ENCODE assay signal across 15 cellular contexts in genomic region chr7:101018271-101019167, GRCh38. TPM values are rescaled to one million over a fixed set of nuclear protein-coding genes. Genes with fewer than 3 reads are reported as not detected.
DNase-seq lines count a peak whose midpoint lies in the region; ATAC-seq and TF ChIP-seq lines count a peak whose summit lies in the region.
"Had no signal": no experiment of that assay in that cellular context is flagged by ENCODE, and none has a peak within 500 bp of the region (broad histone marks: within the 10 kb centered on the region; RNA-seq: fewer than 3 reads in every experiment).

No MANE protein-coding gene starts in this region.

- no TSS peak for BruUV-seq in IMR-90 (replicated peaks; lab: Mats Ljungman, UMichigan)

- TF ChIP-seq CTCF in IMR-90 (conservative IDR thresholded peaks at IDR 0.05; ENCODE audit: low read depth, low read length), result no peak

- H3K9me1 ChIP-seq in IMR-90 (ENCODE audit: insufficient read depth, low read length), result peaks cover 5% of the 10 kb centered on the region; the same call in 1 of the 2 replicates

- no peak overlapping the region for H4K91ac ChIP-seq in IMR-90 (ENCODE audit: insufficient read depth, low read depth, low read length)

- no peak overlapping the region for H2BK5ac ChIP-seq in IMR-90 (ENCODE audit: low read depth, low read length, poor library complexity, severe bottlenecking)

- H4K20me1 ChIP-seq in IMR-90 (ENCODE audit: insufficient read depth, low read length), result no peaks in the 10 kb centered on the region

- H3K23ac ChIP-seq in IMR-90 (ENCODE audit: low read depth, low read length), result no peak overlapping the region

- H3K9me3 ChIP-seq in IMR-90 (ENCODE audit: control insufficient read depth, insufficient read depth, low read length), result no peaks in the 10 kb centered on the region
- H3K9me3 ChIP-seq: SK-N-SH had no signal

- POLR2A ChIA-PET in IMR-90 (lab: Charles Lee; ENCODE audit: unreplicated experiment), result interaction anchor here (0.5 kb wide), 1 partner anchor 35 kb away, joined by 4 read pairs; no protein-coding TSS in a partner anchor

- no peak for TF ChIP-seq RAD21 in IMR-90 (IDR thresholded peaks at IDR 0.05; ENCODE audit: low read length)

- intact Hi-C loops in IMR-90 (cut with micrococcal nuclease) (no loop called here), sciatic nerve (cut with DNase I) (no loop called here)

- no peak overlapping the region for H3K4me3 ChIP-seq in IMR-90 (ENCODE audit: insufficient read depth, low read depth, low read length)

- no peak overlapping the region for H3K4ac ChIP-seq in IMR-90 (ENCODE audit: low read depth, low read length)

- H3K27ac Mint-ChIP-seq in T-helper 2 cell treated with Interferon-gamma antibody and Interleukin-4, amounts not matched to agents 5 μg/mL and 100 μg/mL, for 36 hours, result peak overlapping the region; percentile 67
- peak overlapping the region; percentile 93 to 95 for H3K27ac Mint-ChIP-seq in effector memory CD8-positive, alpha-beta T cell

- no peak overlapping the region for H2BK120ac ChIP-seq in IMR-90 (ENCODE audit: low read depth, low read length)

- peaks cover 10% of the 10 kb centered on the region for H3K27me3 Mint-ChIP-seq in T-helper 2 cell treated with Interferon-gamma antibody and Interleukin-4, amounts not matched to agents 5 μg/mL and 100 μg/mL, for 36 hours (ENCODE audit: low read depth)
- H3K27me3 Mint-ChIP-seq in effector memory CD8-positive, alpha-beta T cell, result peaks cover 12 to 19% of the 10 kb centered on the region in 2 donors

- H3K4me1 ChIP-seq in IMR-90 (ENCODE audit: control insufficient read depth, insufficient read depth, low read length), result 0 out of 2 replicates have a peak, but pooled peaks cover 2% of the 10 kb centered on the region

- peaks cover 8% of the 10 kb centered on the region for H3K27me3 ChIP-seq in IMR-90 (ENCODE audit: control insufficient read depth, insufficient read depth, low read length)

- H4K8ac ChIP-seq in IMR-90 (ENCODE audit: low read depth in 2 of 2, low read length in 2 of 2), result peak overlapping the region in 1 of 2 experiments; percentile 16; a peak in 1 of 4 replicates

- no peak overlapping the region for H3K4me2 ChIP-seq in IMR-90 (ENCODE audit: low read depth, low read length)

- no peak overlapping the region for H3K18ac ChIP-seq in IMR-90 (ENCODE audit: low read depth, low read length)

- dilution Hi-C loops in IMR-90 (cut with HindIII; ENCODE audit: low sequenced_read_pairs, unreplicated experiment), result no loop called here

- H2AFZ ChIP-seq in IMR-90 (replicated peaks; ENCODE audit: low read length, poor library complexity), result peak overlapping the region; percentile 49

- H3K56ac ChIP-seq in IMR-90 (ENCODE audit: extremely low read depth, insufficient read depth, low read length), result no peak overlapping the region

- H4K5ac ChIP-seq in IMR-90 (ENCODE audit: low read depth, low read length), result no peak overlapping the region

- peaks cover 14 to 23% of the 10 kb centered on the region in 2 experiments; a peak in 2 of 4 replicates for H3K79me1 ChIP-seq in IMR-90 (ENCODE audit: low read depth in 1 of 2, low read length in 2 of 2)

- no peak overlapping the region for H3K9ac ChIP-seq in IMR-90 (ENCODE audit: low read depth, low read length)
- H3K9ac ChIP-seq: SK-N-SH had no signal

- H2AK5ac ChIP-seq in IMR-90 (ENCODE audit: low read depth, low read length), result peak overlapping the region; percentile 39; the same call in 1 of the 2 replicates

- ATAC-seq in IMR-90 (ENCODE audit: low read depth) (no peak), sciatic nerve (peak; percentile 27), GM21360 (IDR thresholded peaks at IDR 0.05; ENCODE audit: unreplicated experiment) (no peak)
- no peak for ATAC-seq in effector memory CD8-positive, alpha-beta T cell (replicated peaks)

- CTCF ChIA-PET in IMR-90 (lab: Yijun Ruan, JAX), result no interaction called here

- 80% methylated on average over 1 of the region's 14 CpGs; no CpG with 5 or more reads in 1 of the 2 experiments for WGBS in IMR-90 (ENCODE audit: extremely low coverage in 2 of 2, insufficient read length in 1 of 2), 2 experiments

- H3K36me3 Mint-ChIP-seq in T-helper 2 cell treated with Interferon-gamma antibody and Interleukin-4, amounts not matched to agents 5 μg/mL and 100 μg/mL, for 36 hours (ENCODE audit: low read depth), result peaks cover 3% of the 10 kb centered on the region
- H3K36me3 Mint-ChIP-seq in effector memory CD8-positive, alpha-beta T cell (ENCODE audit: insufficient read depth), result no peaks in the 10 kb centered on the region

- peaks cover 16% of the 10 kb centered on the region for H3K4me1 Mint-ChIP-seq in T-helper 2 cell treated with Interferon-gamma antibody and Interleukin-4, amounts not matched to agents 5 μg/mL and 100 μg/mL, for 36 hours (ENCODE audit: low read depth)
- peaks cover 18 to 31% of the 10 kb centered on the region in 2 donors for H3K4me1 Mint-ChIP-seq in effector memory CD8-positive, alpha-beta T cell (ENCODE audit: low read depth in 2 of 2)

- peak overlapping the region; percentile 48 for H3K4me3 Mint-ChIP-seq in T-helper 2 cell treated with Interferon-gamma antibody and Interleukin-4, amounts not matched to agents 5 μg/mL and 100 μg/mL, for 36 hours
- peak overlapping the region; percentile 68 to 74 for H3K4me3 Mint-ChIP-seq in effector memory CD8-positive, alpha-beta T cell

- H2BK15ac ChIP-seq in IMR-90 (ENCODE audit: low read depth, low read length), result no peak overlapping the region

- no peaks in the 10 kb centered on the region for H3K9me3 Mint-ChIP-seq in T-helper 2 cell treated with Interferon-gamma antibody and Interleukin-4, amounts not matched to agents 5 μg/mL and 100 μg/mL, for 36 hours
- no peaks in the 10 kb centered on the region for H3K9me3 Mint-ChIP-seq in effector memory CD8-positive, alpha-beta T cell

- H2AK9ac ChIP-seq in IMR-90 (replicated peaks; ENCODE audit: low read depth, low read length, poor library complexity), result no peak overlapping the region

- DNase-seq in T-helper 2 cell treated with Interferon-gamma antibody and Interleukin-4, amounts not matched to agents 5 μg/mL and 100 μg/mL, for 36 hours (ENCODE audit: low spot score), result no peak
- DNase-seq in T-helper 2 cell (no peak), IMR-90 (no peak), sciatic nerve (ENCODE audit: low spot score) (no peak), erythroblast (lab: John Stamatoyannopoulos, UW) (no peak), NCI-H187 (lab: John Stamatoyannopoulos, UW) (no peak)
- no peak for DNase-seq in effector memory CD8-positive, alpha-beta T cell
- DNase-seq: activated effector memory CD4-positive, alpha-beta T cell treated with Interleukin-2 at 50 U/mL for 16 hours; NCI-H2029 treated with DMSO at 0.1 percent for 48 hours had no signal

- no peak overlapping the region for H3K27ac ChIP-seq in IMR-90 (ENCODE audit: insufficient read depth, low read length)

- H3K14ac ChIP-seq in IMR-90 (replicated peaks; ENCODE audit: low read depth, low read length), result no peak overlapping the region

- TF ChIP-seq POLR2A in IMR-90 (IDR thresholded peaks at IDR 0.05; ENCODE audit: low read depth, low read length) (no peak), erythroblast (IDR thresholded peaks at IDR 0.05; ENCODE audit: low read length) (no peak)

- in situ Hi-C loops in IMR-90 (cut with MboI; ENCODE audit: low sequenced_read_pairs), result no loop called here

- no peak overlapping the region for H2BK20ac ChIP-seq in IMR-90 (ENCODE audit: low read depth, low read length)

- no peaks in the 10 kb centered on the region for H3K36me3 ChIP-seq in IMR-90 (ENCODE audit: control insufficient read depth, insufficient read depth, low read length)

TF ChIP-seq in IMR-90, 13 proteins besides CTCF, POLR2A, EP300 and RAD21 (continues in another document):
- TF ChIP-seq ELK1 (IDR thresholded peaks at IDR 0.05; ENCODE audit: borderline replicate concordance, low read depth, low read length) (no peak), MXI1 (IDR thresholded peaks at IDR 0.05; ENCODE audit: borderline replicate concordance, low read depth, low read length) (no peak), SMC3 (IDR thresholded peaks at IDR 0.05; ENCODE audit: low read depth, low read length) (no peak), MAZ (IDR thresholded peaks at IDR 0.05; ENCODE audit: borderline replicate concordance, low read depth, low read length) (no peak), MAFK (IDR thresholded peaks at IDR 0.05; ENCODE audit: low read depth, low read length) (no peak), BHLHE40 (IDR thresholded peaks at IDR 0.05; ENCODE audit: low read depth, low read length) (no peak), CEBPB (IDR thresholded peaks at IDR 0.05; ENCODE audit: low read depth, low read length) (no peak), NFE2L2 (IDR thresholded peaks at IDR 0.05; ENCODE audit: low read depth, low read length) (no peak), FOS (IDR thresholded peaks at IDR 0.05; ENCODE audit: low read depth, low read length) (no peak), CHD1 (IDR thresholded peaks at IDR 0.05; ENCODE audit: low read depth, low read length) (no peak), RCOR1 (IDR thresholded peaks at IDR 0.05; ENCODE audit: insufficient replicate concordance, low read length) (no peak), RFX5 (IDR thresholded peaks at IDR 0.05; ENCODE audit: low read depth, low read length) (no peak)

RNA-seq across cellular contexts. Expression of gene MUC17, which starts 1.4 kb away (rescaled TPM):
- not detected in 2 replicates for total RNA-seq in IMR-90 (2012; rRNA removed)
- polyA plus RNA-seq in IMR-90 (2012; rRNA removed), result under 0.01 TPM in 1 of 2 replicates, not detected in the other
- not detected in 2 replicates for polyA plus RNA-seq in IMR-90 (2012; cell fraction: cytosol; rRNA removed)
- under 0.01 TPM in 1 of 2 replicates, not detected in the other for polyA plus RNA-seq in IMR-90 (2012; cell fraction: nucleus; rRNA removed; ENCODE audit: low replicate concordance)
- not detected for total RNA-seq in sciatic nerve
- total RNA-seq: A172, endothelial cell of umbilical vein, kidney epithelial cell, renal cortical epithelial cell had no signal
- polyA plus RNA-seq: endothelial cell of umbilical vein, SK-N-SH had no signal

RNA-seq across cellular contexts. Expression of gene MUC12, which starts 49.2 kb away (rescaled TPM):
- total RNA-seq in IMR-90 (2012; rRNA removed) (not detected in 2 replicates), sciatic nerve (not detected)
- 4.0 and 4.1 TPM in 2 replicates for polyA plus RNA-seq in IMR-90 (2012; rRNA removed)
- 0.86 and 3.5 TPM in 2 replicates for polyA plus RNA-seq in IMR-90 (2012; cell fraction: cytosol; rRNA removed)
- polyA plus RNA-seq in IMR-90 (2012; cell fraction: nucleus; rRNA removed; ENCODE audit: low replicate concordance), result 5.4 and 5.6 TPM in 2 replicates
- total RNA-seq: A172, endothelial cell of umbilical vein, renal cortical epithelial cell had no signal
- polyA plus RNA-seq: endothelial cell of umbilical vein, SK-N-SH had no signal
